ENCODE assay signal across 1 cellular context in the genomic region with DNA sequence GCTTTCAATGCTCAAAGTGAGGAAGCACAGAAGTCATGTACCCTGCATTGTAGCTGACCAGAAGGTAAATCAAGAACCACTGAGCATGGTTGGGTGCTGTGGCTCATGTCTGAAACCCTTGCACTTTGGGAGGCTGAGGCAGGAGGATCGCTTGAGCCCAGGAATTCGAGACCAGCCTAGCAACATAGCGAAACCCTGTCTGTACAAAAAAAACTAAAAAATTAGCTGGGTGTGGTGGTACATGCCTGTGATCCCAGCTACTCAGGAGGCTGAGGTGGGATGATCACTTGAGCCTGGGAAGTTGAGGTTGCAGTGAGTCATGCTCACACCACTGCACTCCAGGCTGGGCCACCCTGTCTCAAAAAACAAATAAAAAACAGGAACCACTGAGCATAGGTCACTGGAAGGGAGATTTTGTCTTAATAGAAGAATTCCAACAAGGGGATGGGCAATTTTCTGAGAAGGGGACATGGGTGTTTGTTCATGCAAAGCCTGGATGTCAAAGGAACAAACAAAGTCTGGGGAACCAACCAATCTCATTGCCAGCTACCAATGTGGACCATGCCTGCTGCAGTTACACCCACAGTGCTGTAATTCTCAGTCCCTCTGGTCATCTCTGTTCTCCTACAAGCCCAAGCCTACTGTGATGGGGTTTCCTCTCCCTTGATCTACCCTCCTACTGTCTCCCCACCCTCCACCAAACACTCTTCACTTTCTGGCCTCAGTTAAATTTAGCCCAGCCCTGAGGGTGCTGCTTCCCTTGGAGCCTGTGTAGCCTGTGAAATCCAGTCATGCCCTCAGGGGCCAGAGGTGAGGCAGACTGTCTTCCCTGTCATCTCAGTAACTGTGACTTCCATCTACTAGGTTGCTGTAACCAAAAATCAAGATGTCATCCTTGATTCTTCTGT.
TF ChIP-seq lines count a peak whose summit lies in the region.

No MANE protein-coding gene starts in this region.

TF ChIP-seq in GM23338, 12 proteins besides CTCF, POLR2A, EP300 and RAD21 (continued from another document):
- TF ChIP-seq ZNF462 (CRISPR knock-in tag; IDR thresholded peaks at IDR 0.05) = no peak
- TF ChIP-seq NANOG (IDR thresholded peaks at IDR 0.05; ENCODE audit: borderline replicate concordance) = no peak
- no peak for TF ChIP-seq EZH2 (IDR thresholded peaks at IDR 0.05; ENCODE audit: low read depth, unreplicated experiment)
- TF ChIP-seq ETS1 (IDR thresholded peaks at IDR 0.05) = no peak
- no peak for TF ChIP-seq POLR2AphosphoS5 (IDR thresholded peaks at IDR 0.05; ENCODE audit: low read depth)
- TF ChIP-seq STAT1 (IDR thresholded peaks at IDR 0.05; ENCODE audit: unreplicated experiment) = no peak
- TF ChIP-seq JUNB (IDR thresholded peaks at IDR 0.05; ENCODE audit: unreplicated experiment) = no peak
